ENCODE assay signal across 16 cellular contexts in genomic region chr17:77840156-77840555, GRCh38.
DNase-seq lines count a peak whose midpoint lies in the region; ATAC-seq, FAIRE-seq and TF ChIP-seq lines count a peak whose summit lies in the region.
"Had no signal": no experiment of that assay in that cellular context is flagged by ENCODE, and none has a peak within 500 bp of the region (broad histone marks: within the 10 kb centered on the region; RNA-seq: fewer than 3 reads in every experiment).

No MANE protein-coding gene starts in this region.

- H3K4me3 ChIP-seq in endothelial cell of umbilical vein (replicated peaks in 1 of 3; ENCODE audit: insufficient read depth in 1 of 3, low read depth in 1 of 3, low read length in 3 of 3) (no peak overlapping the region), mucosa of descending colon (no peak overlapping the region), aorta (ENCODE audit: low read length in 2 of 2) (no peak overlapping the region)
- no peak overlapping the region for H3K4me3 ChIP-seq in CD8-positive, alpha-beta T cell (ENCODE audit: low read depth, low read length)

- TF ChIP-seq POLR2A in endothelial cell of umbilical vein (IDR thresholded peaks at IDR 0.05; ENCODE audit: low read depth, low read length) = no peak

- ATAC-seq in mucosa of descending colon = peak; percentile 56
- ATAC-seq in aorta (ENCODE audit: low FRiP score) = no peak
- no peak for ATAC-seq in CD8-positive, alpha-beta T cell
- no peak for ATAC-seq in GM18868 (IDR thresholded peaks at IDR 0.05; ENCODE audit: unreplicated experiment)
- ATAC-seq: activated CD8-positive, alpha-beta T cell treated with anti-CD3 and anti-CD28 coated beads, Interleukin-2, amount 10 ng/mL, durations not matched to agents 7 days and 5 days; HCT116 had no signal

- no peak for TF ChIP-seq CTCF in endothelial cell of umbilical vein (IDR thresholded peaks at IDR 0.05; ENCODE audit: extremely low read depth in 1 of 2, insufficient read depth in 1 of 2, low read depth in 1 of 2, low read length in 2 of 2)
- no peak for TF ChIP-seq CTCF in mucosa of descending colon (IDR thresholded peaks at IDR 0.05)
- TF ChIP-seq CTCF in MCF 10A (IDR thresholded peaks at IDR 0.05; ENCODE audit: unreplicated experiment) = no peak
- TF ChIP-seq CTCF in CD8-positive, alpha-beta T cell (IDR thresholded peaks at IDR 0.05) = no peak

- no peak overlapping the region for H3K9ac ChIP-seq in endothelial cell of umbilical vein (replicated peaks; ENCODE audit: extremely low read depth, insufficient read depth, low read length)

- H3K4me1 ChIP-seq in endothelial cell of umbilical vein (ENCODE audit: control insufficient read depth, extremely low read depth, insufficient read depth, low read length) = peaks cover 8% of the 10 kb centered on the region
- peaks cover 19% of the 10 kb centered on the region for H3K4me1 ChIP-seq in mucosa of descending colon (ENCODE audit: low read depth)
- H3K4me1 ChIP-seq in aorta (ENCODE audit: control insufficient read depth in 1 of 2, insufficient read depth in 2 of 2, low read length in 2 of 2) = no peaks in the 10 kb centered on the region
- peaks cover 37% of the 10 kb centered on the region for H3K4me1 ChIP-seq in CD8-positive, alpha-beta T cell (ENCODE audit: insufficient read depth, low read length)

- no peaks in the 10 kb centered on the region for H3K9me1 ChIP-seq in endothelial cell of umbilical vein (replicated peaks; ENCODE audit: control insufficient read depth, extremely low read depth, insufficient read depth, low read length)

- H3K4me2 ChIP-seq in endothelial cell of umbilical vein (ENCODE audit: insufficient read depth, low read length) = no peak overlapping the region

- H3K9me3 ChIP-seq in endothelial cell of umbilical vein (replicated peaks; ENCODE audit: control insufficient read depth, insufficient read depth, low read length) (no peaks in the 10 kb centered on the region), mucosa of descending colon (no peaks in the 10 kb centered on the region), aorta (ENCODE audit: control insufficient read depth, low read length) (no peaks in the 10 kb centered on the region)
- no peaks in the 10 kb centered on the region for H3K9me3 ChIP-seq in CD8-positive, alpha-beta T cell (ENCODE audit: low read length)

- peaks cover 11% of the 10 kb centered on the region for H3K9me3 Mint-ChIP-seq in MCF 10A (ENCODE audit: unreplicated experiment)
- no peaks in the 10 kb centered on the region for H3K9me3 Mint-ChIP-seq in CD8-positive, alpha-beta T cell
- H3K9me3 Mint-ChIP-seq: brain; CD4-positive, alpha-beta T cell had no signal

- H3K36me3 ChIP-seq in endothelial cell of umbilical vein (ENCODE audit: control insufficient read depth in 2 of 2, extremely low read depth in 1 of 2, insufficient read depth in 2 of 2, low read length in 2 of 2) (no peaks in the 10 kb centered on the region), mucosa of descending colon (ENCODE audit: low read depth) (no peaks in the 10 kb centered on the region), aorta (ENCODE audit: control insufficient read depth in 1 of 2, insufficient read depth in 2 of 2, low read length in 1 of 2) (no peaks in the 10 kb centered on the region)
- H3K36me3 ChIP-seq in CD8-positive, alpha-beta T cell (ENCODE audit: insufficient read depth, low read length) = no peaks in the 10 kb centered on the region

- no peak overlapping the region for H2AFZ ChIP-seq in endothelial cell of umbilical vein (ENCODE audit: low read depth, low read length)

- FAIRE-seq in endothelial cell of umbilical vein (lab: Jason Lieb, UNC) = peak; percentile 21

- no peaks in the 10 kb centered on the region for H3K27me3 Mint-ChIP-seq in MCF 10A (ENCODE audit: insufficient read depth, unreplicated experiment)
- no peaks in the 10 kb centered on the region for H3K27me3 Mint-ChIP-seq in CD8-positive, alpha-beta T cell (ENCODE audit: low read depth)
- H3K27me3 Mint-ChIP-seq: CD4-positive, alpha-beta T cell had no signal

- DNase-seq in activated effector memory CD4-positive, alpha-beta T cell treated with anti-CD3 and anti-CD28 coated beads, Interleukin-2, amount 50 U/mL, for 16 hours = peak; percentile 45
- no peak for DNase-seq in activated effector memory CD4-positive, alpha-beta T cell treated with Interleukin-2 at 50 U/mL for 16 hours
- peak; percentile 30 for DNase-seq in endothelial cell of umbilical vein (ENCODE audit: low read depth, low spot score)
- DNase-seq in mucosa of descending colon = peak in 2 of 3 donors; percentile 43 to 49
- peak; percentile 50 to 75 for DNase-seq in aorta
- DNase-seq in MCF 10A (ENCODE audit: unreplicated experiment) = no peak
- no peak for DNase-seq in CD8-positive, alpha-beta T cell
- DNase-seq: activated CD8-positive, alpha-beta T cell treated with anti-CD3 and anti-CD28 coated beads, Interleukin-2, amount 10 ng/mL, durations not matched to agents 7 days and 5 days; EL; foreskin melanocyte; NCI-H1436 treated with DMSO at 0.1 percent for 48 hours had no signal

- POLR2A ChIA-PET in endothelial cell of umbilical vein (lab: Charles Lee) (interaction anchor here (0.9 kb wide), 1 partner anchor 118 kb away, joined by 3 read pairs; the partner anchor contains the start of gene TNRC6C), MCF 10A (lab: Yijun Ruan, JAX) (no interaction called here)
- POLR2A ChIA-PET in CD8-positive, alpha-beta T cell (lab: Charles Lee) = no interaction called here

- dilution Hi-C loops in endothelial cell of umbilical vein (cut with MboI; ENCODE audit: extremely low pct_ligation_motif_present, low sequenced_read_pairs) = no loop called here

- 68 to 72% methylated on average over 12 of the region's 12 CpGs for WGBS in aorta, 2 donors

- intact Hi-C loops in endothelial cell of umbilical vein (cut with micrococcal nuclease) = no loop called here
- intact Hi-C loops in mucosa of descending colon (cut with DNase I, micrococcal nuclease) = no loop called here
- intact Hi-C loops in aorta (cut with DNase I) = no loop called here
- intact Hi-C loops in MCF 10A (cut with micrococcal nuclease) = no loop called here
- intact Hi-C loops in CD8-positive, alpha-beta T cell (cut with DNase I, micrococcal nuclease) = loop anchor here in 1 of 2 experiments (5.0 kb wide), 1 partner anchor 117 kb away; the partner anchor contains the start of gene TNRC6C

- H3K27ac ChIP-seq in endothelial cell of umbilical vein (ENCODE audit: insufficient read depth, low read depth, low read length) (no peak overlapping the region), aorta (ENCODE audit: low read depth in 1 of 2, low read length in 2 of 2) (no peak overlapping the region)
- no peak overlapping the region for H3K27ac ChIP-seq in CD8-positive, alpha-beta T cell (ENCODE audit: low read depth, low read length)

- peaks cover 7% of the 10 kb centered on the region for H3K4me1 Mint-ChIP-seq in MCF 10A (ENCODE audit: insufficient read depth, unreplicated experiment)
- H3K4me1 Mint-ChIP-seq in CD8-positive, alpha-beta T cell (ENCODE audit: low read depth) = peaks cover 49% of the 10 kb centered on the region

- H3K27ac Mint-ChIP-seq in MCF 10A (ENCODE audit: low read depth, unreplicated experiment) = no peak overlapping the region
- H3K27ac Mint-ChIP-seq in CD8-positive, alpha-beta T cell = no peak overlapping the region
- H3K27ac Mint-ChIP-seq: activated CD8-positive, alpha-beta T cell treated with anti-CD3 and anti-CD28 coated beads, Interleukin-2, amount 10 ng/mL, durations not matched to agents 7 days and 5 days; activated T-helper 2 cell treated with anti-CD3 and anti-CD28 coated beads, Interferon-gamma antibody, Interleukin-2, Interleukin-4, amounts not matched to agents 10 μg/mL and 5 μg/mL and 100 μg/mL, durations not matched to agents 14 hours and 24 hours and 36 hours had no signal

- H4K20me1 ChIP-seq in endothelial cell of umbilical vein (replicated peaks; ENCODE audit: control insufficient read depth, extremely low read depth, insufficient read depth, low read length) = no peaks in the 10 kb centered on the region

- peaks cover 16% of the 10 kb centered on the region for H3K36me3 Mint-ChIP-seq in MCF 10A (ENCODE audit: insufficient read depth, unreplicated experiment)
- no peaks in the 10 kb centered on the region for H3K36me3 Mint-ChIP-seq in CD8-positive, alpha-beta T cell
- H3K36me3 Mint-ChIP-seq: brain had no signal

- no peaks in the 10 kb centered on the region for H3K27me3 ChIP-seq in endothelial cell of umbilical vein (ENCODE audit: control insufficient read depth in 2 of 2, insufficient read depth in 2 of 2, low read length in 2 of 2)
- no peaks in the 10 kb centered on the region for H3K27me3 ChIP-seq in aorta (ENCODE audit: control insufficient read depth in 1 of 2, insufficient read depth in 2 of 2, low read length in 1 of 2)
- H3K27me3 ChIP-seq in CD8-positive, alpha-beta T cell (ENCODE audit: insufficient read depth, low read length) = no peaks in the 10 kb centered on the region

- CTCF ChIA-PET in endothelial cell of umbilical vein (lab: Charles Lee) = interaction anchor here (1.0 to 2.7 kb wide), 2 partner anchors 10 to 173 kb away, joined by 3 to 6 read pairs; no protein-coding TSS in a partner anchor
- CTCF ChIA-PET in MCF 10A (lab: Yijun Ruan, JAX) = interaction anchor here (0.6 kb wide), 1 partner anchor 637 kb away, joined by 4 read pairs; no protein-coding TSS in a partner anchor
- CTCF ChIA-PET in CD8-positive, alpha-beta T cell (lab: Charles Lee) = no interaction called here

- BruUV-seq in endothelial cell of umbilical vein (replicated peaks; lab: Mats Ljungman, UMichigan) = no TSS peak
- no TSS peak for BruUV-seq in MCF 10A (replicated peaks; lab: Mats Ljungman, UMichigan)

- no peaks in the 10 kb centered on the region for H3K79me2 ChIP-seq in endothelial cell of umbilical vein (ENCODE audit: control insufficient read depth, insufficient read depth, low read length)

- H3K4me3 Mint-ChIP-seq in MCF 10A (ENCODE audit: unreplicated experiment) = no peak overlapping the region
- no peak overlapping the region for H3K4me3 Mint-ChIP-seq in CD8-positive, alpha-beta T cell
- H3K4me3 Mint-ChIP-seq: activated CD8-positive, alpha-beta T cell treated with anti-CD3 and anti-CD28 coated beads, Interleukin-2, amount 10 ng/mL, durations not matched to agents 7 days and 5 days; brain; CD4-positive, alpha-beta T cell had no signal

TF ChIP-seq in endothelial cell of umbilical vein, 7 proteins besides CTCF, POLR2A, EP300 and RAD21 (continues in another document):
- TF ChIP-seq FOS (IDR thresholded peaks at IDR 0.05; ENCODE audit: borderline replicate concordance, insufficient read depth, low read length) (no peak), POLR2AphosphoS5 (IDR thresholded peaks at IDR 0.05; ENCODE audit: insufficient read depth, low read depth, low read length) (no peak), JUN (IDR thresholded peaks at IDR 0.05; ENCODE audit: borderline replicate concordance, insufficient read depth, insufficient read length, low read depth) (no peak), GATA2 (IDR thresholded peaks at IDR 0.05; ENCODE audit: insufficient read depth, insufficient read length, low read depth, low read length) (no peak), EZH2 (IDR thresholded peaks at IDR 0.05; ENCODE audit: borderline replicate concordance, low read depth, low read length, severe bottlenecking) (no peak), MAX (IDR thresholded peaks at IDR 0.05; ENCODE audit: insufficient read depth, insufficient read length) (no peak)

Comparison
In these comparisons a context has a peak if more than half of its experiments do, and no peak if none do; other contexts are left out.
1. DNase-seq: peak in activated effector memory CD4-positive, alpha-beta T cell treated with anti-CD3 and anti-CD28 coated beads, Interleukin-2, amount 50 U/mL, for 16 hours (single experiment), endothelial cell of umbilical vein (single experiment), mucosa of descending colon (2 of 3) and aorta (2 of 2); none in activated effector memory CD4-positive, alpha-beta T cell treated with Interleukin-2 at 50 U/mL for 16 hours (single experiment), MCF 10A (single experiment) and CD8-positive, alpha-beta T cell (0 of 7).